Comparison of ENCODE assay signal across 9 cellular contexts in genomic region chr10:79090134-79090803, GRCh38. TPM values are rescaled to one million over a fixed set of nuclear protein-coding genes. Genes with fewer than 3 reads are reported as not detected.
A peak's percentile ranks its signal among the peaks of the same experiment; 100 is the strongest.
DNase-seq lines count a peak whose midpoint lies in the region; ATAC-seq and TF ChIP-seq lines count a peak whose summit lies in the region.
"Had no signal": no experiment of that assay in that cellular context is flagged by ENCODE, and none has a peak within 500 bp of the region (broad histone marks: within the 10 kb centered on the region; RNA-seq: fewer than 3 reads in every experiment).

No MANE protein-coding gene starts in this region.

- intact Hi-C loops in dorsolateral prefrontal cortex (cut with DNase I), result no loop called here

- H2AFZ ChIP-seq in osteoblast (ENCODE audit: low read length), result no peak overlapping the region

- CTCF ChIA-PET in HEK293T (lab: Yijun Ruan, JAX), result no interaction called here

- H3K27me3 ChIP-seq in WERI-Rb-1 (ENCODE audit: insufficient read depth, low read depth, severe bottlenecking) (no peaks in the 10 kb centered on the region), osteoblast (ENCODE audit: insufficient read depth, low read length) (no peaks in the 10 kb centered on the region), dorsolateral prefrontal cortex (no peaks in the 10 kb centered on the region), Peyer's patch (no peaks in the 10 kb centered on the region)

- H3K4me3 ChIP-seq in WERI-Rb-1 (ENCODE audit: low read depth, low read length) (no peak overlapping the region), osteoblast (ENCODE audit: insufficient read depth, low read length) (no peak overlapping the region), dorsolateral prefrontal cortex (no peak overlapping the region), Peyer's patch (no peak overlapping the region)

- H3K4me1 ChIP-seq in osteoblast (ENCODE audit: insufficient read depth, low read length) (peaks cover 18% of the 10 kb centered on the region), Peyer's patch (peaks cover 4 to 97% (median 15%) of the 10 kb centered on the region in 4 donors)

- TF ChIP-seq CTCF in WERI-Rb-1 (IDR thresholded peaks at IDR 0.05; ENCODE audit: low read depth, low read length) (no peak), osteoblast (IDR thresholded peaks at IDR 0.05; ENCODE audit: extremely low read depth, low read depth, low read length) (no peak), dorsolateral prefrontal cortex (IDR thresholded peaks at IDR 0.05 in 54 of 56, conservative IDR thresholded peaks at IDR 0.05 in 2 of 56; ENCODE audit: low read depth in 1 of 56, partially characterized antibody in 56 of 56) (no peak), Peyer's patch (IDR thresholded peaks at IDR 0.05) (no peak)

- H3K4me2 ChIP-seq in osteoblast (ENCODE audit: insufficient read depth, low read length), result no peak overlapping the region

- H3K9me3 ChIP-seq in WERI-Rb-1 (ENCODE audit: severe bottlenecking), result no peaks in the 10 kb centered on the region
- H3K9me3 ChIP-seq in osteoblast (ENCODE audit: low read depth, low read length), result no peaks in the 10 kb centered on the region
- H3K9me3 ChIP-seq in Peyer's patch, result no peaks in the 10 kb centered on the region

- POLR2A ChIA-PET in HEK293T (lab: Yijun Ruan, JAX), result no interaction called here

- H3K27ac ChIP-seq in WERI-Rb-1 (peak overlapping the region; percentile 56), osteoblast (ENCODE audit: low read depth, low read length) (no peak overlapping the region), dorsolateral prefrontal cortex (peak overlapping the region in 6 of 59 donors; percentile 2 to 40 (median 23)), Peyer's patch (no peak overlapping the region)

- H3K36me3 ChIP-seq in WERI-Rb-1 (no peaks in the 10 kb centered on the region), osteoblast (ENCODE audit: insufficient read depth, low read length) (peaks cover 14% of the 10 kb centered on the region), Peyer's patch (no peaks in the 10 kb centered on the region)

- peak; percentile 48 for ATAC-seq in HG03064 (IDR thresholded peaks at IDR 0.05; ENCODE audit: low read depth, unreplicated experiment)

- H3K79me2 ChIP-seq in osteoblast (ENCODE audit: insufficient read depth, low read length), result peaks cover 98% of the 10 kb centered on the region

- DNase-seq in GM03348 (ENCODE audit: low spot score) (peak; percentile 37), WERI-Rb-1 (no peak), osteoblast (ENCODE audit: insufficient read length, low spot score, missing footprints) (peak; percentile 90), HEK293T (ENCODE audit: extremely low spot score) (no peak), dorsolateral prefrontal cortex (no peak), Peyer's patch (no peak)
- DNase-seq: activated CD4-positive, CD25-positive, alpha-beta regulatory T cell; NCI-H510A had no signal

- H4K20me1 ChIP-seq in osteoblast (ENCODE audit: insufficient read depth, low read length), result peaks cover 90% of the 10 kb centered on the region

- no peak for TF ChIP-seq POLR2A in Peyer's patch (IDR thresholded peaks at IDR 0.05)

TF ChIP-seq in HEK293T, 16 proteins besides CTCF, POLR2A, EP300 and RAD21:
- TF ChIP-seq NFRKB (IDR thresholded peaks at IDR 0.05), result no peak
- TF ChIP-seq BHLHE40 (IDR thresholded peaks at IDR 0.05; ENCODE audit: borderline replicate concordance), result no peak
- TF ChIP-seq CTBP1 (IDR thresholded peaks at IDR 0.05; ENCODE audit: borderline replicate concordance), result no peak
- no peak for TF ChIP-seq ARNT (IDR thresholded peaks at IDR 0.05)
- TF ChIP-seq PKNOX1 (IDR thresholded peaks at IDR 0.05), result no peak
- no peak for TF ChIP-seq TARDBP (IDR thresholded peaks at IDR 0.05)
- no peak for TF ChIP-seq FOXA1 (IDR thresholded peaks at IDR 0.05)
- no peak for TF ChIP-seq LEF1 (IDR thresholded peaks at IDR 0.05; ENCODE audit: borderline replicate concordance)
- no peak for TF ChIP-seq ELF4 (IDR thresholded peaks at IDR 0.05)

RNA-seq across cellular contexts. Expression of gene ZMIZ1, which starts 21.5 kb away (rescaled TPM):
- 40.9 and 50.4 TPM in 2 replicates for total RNA-seq in osteoblast
- total RNA-seq in dorsolateral prefrontal cortex, result 100 to 1,000 TPM in 47 of 120 experiments, 10 to 100 TPM in 73; 67.5 to 153 (median 96.5) TPM
- 10 to 100 TPM; 40.4 to 86.7 (median 73.2) TPM for total RNA-seq in Peyer's patch

Comparison
In these comparisons a context has a peak if more than half of its experiments do, and no peak if none do; other contexts are left out.
1. DNase-seq: peak in GM03348 (single experiment) and osteoblast (single experiment); none in WERI-Rb-1 (single experiment), HEK293T (single experiment), dorsolateral prefrontal cortex (0 of 10) and Peyer's patch (0 of 3).